ENCODE assay signal across 8 cellular contexts in genomic region chr15:85044251-85044853, GRCh38.
DNase-seq lines count a peak whose midpoint lies in the region; ATAC-seq and TF ChIP-seq lines count a peak whose summit lies in the region.

No MANE protein-coding gene starts in this region.

- intact Hi-C loops in CD14-positive monocyte (cut with micrococcal nuclease), result loop anchor here in 1 of 2 donors (5.0 kb wide), 1 partner anchor 62 kb away; the partner anchor contains the start of gene PDE8A

- ATAC-seq in GM18511 (IDR thresholded peaks at IDR 0.05; ENCODE audit: unreplicated experiment), result peak; percentile 54
- no peak for ATAC-seq in GM19328 (IDR thresholded peaks at IDR 0.05; ENCODE audit: unreplicated experiment)
- no peak for ATAC-seq in GM18519 (IDR thresholded peaks at IDR 0.05; ENCODE audit: low FRiP score, unreplicated experiment)

- H3K4me3 Mint-ChIP-seq in CD14-positive monocyte, result no peak overlapping the region
- no peak overlapping the region for H3K4me3 Mint-ChIP-seq in activated CD4-positive, alpha-beta memory T cell treated with anti-CD3 and anti-CD28 coated beads, Interleukin-2, amount 10 ng/mL, durations not matched to agents 7 days and 5 days

- POLR2A ChIA-PET in activated CD4-positive, alpha-beta memory T cell treated with anti-CD3 and anti-CD28 coated beads, Interleukin-2, amount 10 ng/mL, durations not matched to agents 7 days and 5 days (lab: Charles Lee), result interaction anchor here (0.8 to 1.6 kb wide), 3 partner anchors 13 to 64 kb away, joined by 3 to 5 read pairs (median 3); partner anchors contain the start of gene PDE8A

- peak overlapping the region in 1 of 7 donors; percentile 53 for H3K27ac Mint-ChIP-seq in CD14-positive monocyte
- no peak overlapping the region for H3K27ac Mint-ChIP-seq in activated CD4-positive, alpha-beta memory T cell treated with anti-CD3 and anti-CD28 coated beads, Interleukin-2, amount 10 ng/mL, durations not matched to agents 7 days and 5 days

- no peaks in the 10 kb centered on the region for H3K36me3 Mint-ChIP-seq in CD14-positive monocyte
- no peaks in the 10 kb centered on the region for H3K36me3 Mint-ChIP-seq in activated CD4-positive, alpha-beta memory T cell treated with anti-CD3 and anti-CD28 coated beads, Interleukin-2, amount 10 ng/mL, durations not matched to agents 7 days and 5 days (ENCODE audit: low read depth)

- H3K27me3 Mint-ChIP-seq in CD14-positive monocyte (ENCODE audit: low read depth in 3 of 3), result peaks cover 0 to 1% (median 0%) of the 10 kb centered on the region in 3 donors
- H3K27me3 Mint-ChIP-seq in activated CD4-positive, alpha-beta memory T cell treated with anti-CD3 and anti-CD28 coated beads, Interleukin-2, amount 10 ng/mL, durations not matched to agents 7 days and 5 days, result no peaks in the 10 kb centered on the region

- H3K4me1 Mint-ChIP-seq in CD14-positive monocyte, result peaks cover 8% of the 10 kb centered on the region
- H3K4me1 Mint-ChIP-seq in activated CD4-positive, alpha-beta memory T cell treated with anti-CD3 and anti-CD28 coated beads, Interleukin-2, amount 10 ng/mL, durations not matched to agents 7 days and 5 days, result peaks cover 24% of the 10 kb centered on the region

- DNase-seq in CD14-positive monocyte (ENCODE audit: low spot score) (no peak), NCI-H1417 treated with DMSO at 0.1 percent for 48 hours (lab: John Stamatoyannopoulos, UW) (peak; percentile 21), fibroblast of peridontal ligament (ENCODE audit: extremely low read depth) (peak; percentile 87), nucleus accumbens (lab: John Stamatoyannopoulos, UW) (peak in 43 of 56 donors; percentile 10 to 83 (median 56))
- DNase-seq in activated CD4-positive, alpha-beta memory T cell treated with anti-CD3 and anti-CD28 coated beads, Interleukin-2, amount 10 ng/mL, durations not matched to agents 7 days and 5 days, result peak; percentile 53

- CTCF ChIA-PET in activated CD4-positive, alpha-beta memory T cell treated with anti-CD3 and anti-CD28 coated beads, Interleukin-2, amount 10 ng/mL, durations not matched to agents 7 days and 5 days (lab: Charles Lee), result interaction anchor here (0.9 to 4.2 kb wide), 8 partner anchors 14 to 116 kb away, joined by 3 to 14 read pairs (median 4); no protein-coding TSS in a partner anchor

- H3K9me3 Mint-ChIP-seq in CD14-positive monocyte, result no peaks in the 10 kb centered on the region
- H3K9me3 Mint-ChIP-seq in activated CD4-positive, alpha-beta memory T cell treated with anti-CD3 and anti-CD28 coated beads, Interleukin-2, amount 10 ng/mL, durations not matched to agents 7 days and 5 days, result no peaks in the 10 kb centered on the region

- peak; percentile 68 for TF ChIP-seq CTCF in CD14-positive monocyte (IDR thresholded peaks at IDR 0.05)
